12 cellular contexts compared by ENCODE assay signal in the genomic region with DNA sequence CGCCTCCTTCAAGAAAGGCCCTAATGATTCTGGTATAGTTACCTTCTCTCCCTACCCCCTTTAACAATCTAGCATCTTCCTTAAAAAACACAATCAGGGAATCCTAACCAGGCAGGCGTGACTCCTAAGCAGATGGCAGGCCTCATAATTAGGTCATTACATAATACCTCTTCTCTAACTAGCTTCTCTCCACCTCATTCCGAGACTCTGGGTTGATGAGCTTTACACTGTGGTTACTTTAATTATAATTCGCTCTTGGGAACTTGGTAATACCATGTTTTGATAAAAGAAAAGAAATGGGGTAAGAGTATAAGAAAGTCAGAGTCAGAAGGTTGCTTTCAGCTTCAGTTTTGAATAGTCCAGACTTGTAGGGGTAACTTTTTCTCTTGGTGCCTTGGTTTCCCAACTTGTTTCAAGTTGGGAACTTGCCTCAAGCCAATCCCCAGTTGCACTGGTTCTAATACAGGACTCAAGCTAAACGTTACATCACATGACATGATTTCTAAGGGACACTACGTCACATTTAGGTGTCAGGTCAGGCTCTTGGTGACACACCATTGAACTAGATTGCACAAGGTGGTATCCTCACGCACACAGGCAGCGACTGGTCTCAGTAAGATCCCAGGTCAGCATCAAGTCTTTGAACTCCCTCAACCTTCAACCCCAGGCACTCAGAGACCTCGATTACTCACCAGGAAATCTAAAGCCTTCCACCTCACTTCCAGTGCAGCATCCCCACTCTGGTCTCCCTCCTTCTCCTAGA. TPM values are rescaled to one million over a fixed set of nuclear protein-coding genes. Genes with fewer than 3 reads are reported as not detected.
DNase-seq lines count a peak whose midpoint lies in the region; ATAC-seq, FAIRE-seq and TF ChIP-seq lines count a peak whose summit lies in the region.
"Had no signal": no experiment of that assay in that cellular context is flagged by ENCODE, and none has a peak within 500 bp of the region (broad histone marks: within the 10 kb centered on the region; RNA-seq: fewer than 3 reads in every experiment).

No MANE protein-coding gene starts in this region.

- POLR2A ChIA-PET in activated CD4-positive, alpha-beta T cell treated with anti-CD3 and anti-CD28 coated beads for 36 hours (lab: Charles Lee): no interaction called here
- POLR2A ChIA-PET in activated naive CD8-positive, alpha-beta T cell treated with anti-CD3 and anti-CD28 coated beads, Interleukin-2, amount 10 ng/mL, durations not matched to agents 7 days and 5 days (lab: Charles Lee): interaction anchor here (0.7 to 0.8 kb wide), 2 partner anchors 11 to 12 kb away, joined by 3 to 4 read pairs; no protein-coding TSS in a partner anchor

- no peaks in the 10 kb centered on the region for H3K9me3 Mint-ChIP-seq in activated CD4-positive, alpha-beta T cell treated with anti-CD3 and anti-CD28 coated beads for 36 hours (ENCODE audit: low read depth)
- no peaks in the 10 kb centered on the region for H3K9me3 Mint-ChIP-seq in activated naive CD8-positive, alpha-beta T cell treated with anti-CD3 and anti-CD28 coated beads, Interleukin-2, amount 10 ng/mL, durations not matched to agents 7 days and 5 days

- H3K27ac ChIP-seq in neutrophil: peak overlapping the region; percentile 81
- H3K27ac ChIP-seq: VCaP had no signal

- no peak for FAIRE-seq in urothelium cell line (lab: Jason Lieb, UNC)
- FAIRE-seq: A204.1, astrocyte had no signal

- CTCF ChIA-PET in activated CD4-positive, alpha-beta T cell treated with anti-CD3 and anti-CD28 coated beads for 36 hours (lab: Charles Lee): interaction anchor here (0.7 to 16.1 kb wide), 12 partner anchors 9 to 147 kb away, joined by 3 to 189 read pairs (median 4); a partner anchor contains a TSS

- ATAC-seq in activated CD4-positive, alpha-beta T cell treated with anti-CD3 and anti-CD28 coated beads for 36 hours: peak; percentile 25
- ATAC-seq in activated naive CD8-positive, alpha-beta T cell treated with anti-CD3 and anti-CD28 coated beads, Interleukin-2, amount 10 ng/mL, durations not matched to agents 7 days and 5 days (ENCODE audit: low read depth): no peak
- no peak for ATAC-seq in HG03045 (IDR thresholded peaks at IDR 0.05; ENCODE audit: unreplicated experiment)

- DNase-seq in activated CD4-positive, alpha-beta T cell treated with anti-CD3 and anti-CD28 coated beads for 36 hours: peak; percentile 24
- DNase-seq in activated CD4-positive, alpha-beta T cell treated with anti-CD3 and anti-CD28 coated beads for 48 hours: no peak
- DNase-seq in NCI-H1694 (lab: John Stamatoyannopoulos, UW) (peak; percentile 80), urothelium cell line (ENCODE audit: low spot score) (no peak), GM13977 (ENCODE audit: low spot score) (no peak)
- DNase-seq in activated naive CD8-positive, alpha-beta T cell treated with anti-CD3 and anti-CD28 coated beads, Interleukin-2, amount 10 ng/mL, durations not matched to agents 7 days and 5 days: no peak
- DNase-seq: SK-N-SH had no signal

- peaks cover 85% of the 10 kb centered on the region for H3K4me1 Mint-ChIP-seq in activated CD4-positive, alpha-beta T cell treated with anti-CD3 and anti-CD28 coated beads for 36 hours
- peaks cover 74% of the 10 kb centered on the region for H3K4me1 Mint-ChIP-seq in activated naive CD8-positive, alpha-beta T cell treated with anti-CD3 and anti-CD28 coated beads, Interleukin-2, amount 10 ng/mL, durations not matched to agents 7 days and 5 days

- TF ChIP-seq CTCF in neutrophil (IDR thresholded peaks at IDR 0.05) (no peak), GM13977 (IDR thresholded peaks at IDR 0.05; ENCODE audit: extremely low read depth, insufficient read depth, missing control alignments) (no peak)

- H3K36me3 ChIP-seq in neutrophil: no peaks in the 10 kb centered on the region

- H3K27me3 Mint-ChIP-seq in activated CD4-positive, alpha-beta T cell treated with anti-CD3 and anti-CD28 coated beads for 36 hours: no peaks in the 10 kb centered on the region
- no peaks in the 10 kb centered on the region for H3K27me3 Mint-ChIP-seq in activated naive CD8-positive, alpha-beta T cell treated with anti-CD3 and anti-CD28 coated beads, Interleukin-2, amount 10 ng/mL, durations not matched to agents 7 days and 5 days

- H3K4me3 ChIP-seq in neutrophil (ENCODE audit: low read depth in 1 of 2, low read length in 1 of 2): no peak overlapping the region

- H3K27ac Mint-ChIP-seq in activated CD4-positive, alpha-beta T cell treated with anti-CD3 and anti-CD28 coated beads for 36 hours: peak overlapping the region; percentile 66
- peak overlapping the region; percentile 75 for H3K27ac Mint-ChIP-seq in activated naive CD8-positive, alpha-beta T cell treated with anti-CD3 and anti-CD28 coated beads, Interleukin-2, amount 10 ng/mL, durations not matched to agents 7 days and 5 days

- H3K9me3 ChIP-seq in neutrophil: no peaks in the 10 kb centered on the region
- H3K9me3 ChIP-seq: SK-N-SH had no signal

- H3K27me3 ChIP-seq in neutrophil: no peaks in the 10 kb centered on the region

- intact Hi-C loops in activated CD4-positive, alpha-beta T cell treated with anti-CD3 and anti-CD28 coated beads for 36 hours (cut with DNase I, micrococcal nuclease): loop anchor here in 1 of 2 experiments (2.0 to 5.0 kb wide), 2 partner anchors 16 to 33 kb away; no protein-coding TSS in a partner anchor

- in situ Hi-C loops in GM13977 (cut with MboI; ENCODE audit: low pct_unique_long_range_greater_than_20kb, low sequenced_read_pairs, unreplicated experiment): no loop called here

- peaks cover 17% of the 10 kb centered on the region for H3K36me3 Mint-ChIP-seq in activated CD4-positive, alpha-beta T cell treated with anti-CD3 and anti-CD28 coated beads for 36 hours (ENCODE audit: low read depth)
- peaks cover 14% of the 10 kb centered on the region for H3K36me3 Mint-ChIP-seq in activated naive CD8-positive, alpha-beta T cell treated with anti-CD3 and anti-CD28 coated beads, Interleukin-2, amount 10 ng/mL, durations not matched to agents 7 days and 5 days

- peaks cover 48 to 50% of the 10 kb centered on the region in 2 experiments for H3K4me1 ChIP-seq in neutrophil (ENCODE audit: control insufficient read depth in 1 of 2, insufficient read depth in 1 of 2, low read depth in 1 of 2, low read length in 1 of 2)

- no peak overlapping the region for H3K4me3 Mint-ChIP-seq in activated CD4-positive, alpha-beta T cell treated with anti-CD3 and anti-CD28 coated beads for 36 hours
- H3K4me3 Mint-ChIP-seq in activated naive CD8-positive, alpha-beta T cell treated with anti-CD3 and anti-CD28 coated beads, Interleukin-2, amount 10 ng/mL, durations not matched to agents 7 days and 5 days: peak overlapping the region; percentile 80

RNA-seq across cellular contexts. Expression of a gene that starts 59.2 kb away (rescaled TPM):
- 100 to 1,000 TPM in 1 of 2 experiments, 10 to 100 TPM in 1; 95.9 to 104 TPM for total RNA-seq in activated CD4-positive, alpha-beta T cell treated with anti-CD3 and anti-CD28 coated beads for 36 hours
- 100 to 1,000 TPM; 143 to 144 TPM for total RNA-seq in activated naive CD8-positive, alpha-beta T cell treated with anti-CD3 and anti-CD28 coated beads, Interleukin-2, amount 10 ng/mL, durations not matched to agents 7 days and 5 days

Comparison
In these comparisons a context has a peak if more than half of its experiments do, and no peak if none do; other contexts are left out.
1. DNase-seq: peak in activated CD4-positive, alpha-beta T cell treated with anti-CD3 and anti-CD28 coated beads for 36 hours (single experiment) and NCI-H1694 (single experiment); none in activated CD4-positive, alpha-beta T cell treated with anti-CD3 and anti-CD28 coated beads for 48 hours (single experiment), activated naive CD8-positive, alpha-beta T cell treated with anti-CD3 and anti-CD28 coated beads, Interleukin-2, amount 10 ng/mL, durations not matched to agents 7 days and 5 days (single experiment), urothelium cell line (single experiment) and GM13977 (single experiment).